In genomic region chr5:170596482-170596881, GRCh38 we compare ENCODE assay signal across 1 cellular context.
TF ChIP-seq lines count a peak whose summit lies in the region.

No MANE protein-coding gene starts in this region.

TF ChIP-seq in SK-N-SH treated with all-trans-retinoic acid at 6 μM for 48 hours, 23 proteins besides CTCF, POLR2A, EP300 and RAD21 (continued from another document):
- TF ChIP-seq, protein P1, sequence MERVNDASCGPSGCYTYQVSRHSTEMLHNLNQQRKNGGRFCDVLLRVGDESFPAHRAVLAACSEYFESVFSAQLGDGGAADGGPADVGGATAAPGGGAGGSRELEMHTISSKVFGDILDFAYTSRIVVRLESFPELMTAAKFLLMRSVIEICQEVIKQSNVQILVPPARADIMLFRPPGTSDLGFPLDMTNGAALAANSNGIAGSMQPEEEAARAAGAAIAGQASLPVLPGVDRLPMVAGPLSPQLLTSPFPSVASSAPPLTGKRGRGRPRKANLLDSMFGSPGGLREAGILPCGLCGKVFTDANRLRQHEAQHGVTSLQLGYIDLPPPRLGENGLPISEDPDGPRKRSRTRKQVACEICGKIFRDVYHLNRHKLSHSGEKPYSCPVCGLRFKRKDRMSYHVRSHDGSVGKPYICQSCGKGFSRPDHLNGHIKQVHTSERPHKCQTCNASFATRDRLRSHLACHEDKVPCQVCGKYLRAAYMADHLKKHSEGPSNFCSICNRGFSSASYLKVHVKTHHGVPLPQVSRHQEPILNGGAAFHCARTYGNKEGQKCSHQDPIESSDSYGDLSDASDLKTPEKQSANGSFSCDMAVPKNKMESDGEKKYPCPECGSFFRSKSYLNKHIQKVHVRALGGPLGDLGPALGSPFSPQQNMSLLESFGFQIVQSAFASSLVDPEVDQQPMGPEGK (CRISPR knock-in tag; IDR thresholded peaks at IDR 0.05; ENCODE audit: borderline replicate concordance): no peak
- no peak for TF ChIP-seq CSDC2 (CRISPR knock-in tag; IDR thresholded peaks at IDR 0.05)
- TF ChIP-seq TCF4 (CRISPR knock-in tag; IDR thresholded peaks at IDR 0.05; ENCODE audit: borderline replicate concordance): no peak
- TF ChIP-seq CREB5 (CRISPR knock-in tag; IDR thresholded peaks at IDR 0.05; ENCODE audit: low read depth): no peak
- TF ChIP-seq PPARA (CRISPR knock-in tag; IDR thresholded peaks at IDR 0.05; ENCODE audit: borderline replicate concordance): no peak
- TF ChIP-seq RARB (CRISPR knock-in tag; IDR thresholded peaks at IDR 0.05): no peak
- no peak for TF ChIP-seq BACH2 (CRISPR knock-in tag; IDR thresholded peaks at IDR 0.05; ENCODE audit: borderline replicate concordance)
- no peak for TF ChIP-seq POU6F1 (CRISPR knock-in tag; IDR thresholded peaks at IDR 0.05; ENCODE audit: borderline replicate concordance, low read depth)
- TF ChIP-seq ZFP30 (CRISPR knock-in tag; IDR thresholded peaks at IDR 0.05): no peak
- TF ChIP-seq ZFP3 (CRISPR knock-in tag; IDR thresholded peaks at IDR 0.05): no peak
